Comparison of ENCODE assay signal across 16 cellular contexts in the genomic region with DNA sequence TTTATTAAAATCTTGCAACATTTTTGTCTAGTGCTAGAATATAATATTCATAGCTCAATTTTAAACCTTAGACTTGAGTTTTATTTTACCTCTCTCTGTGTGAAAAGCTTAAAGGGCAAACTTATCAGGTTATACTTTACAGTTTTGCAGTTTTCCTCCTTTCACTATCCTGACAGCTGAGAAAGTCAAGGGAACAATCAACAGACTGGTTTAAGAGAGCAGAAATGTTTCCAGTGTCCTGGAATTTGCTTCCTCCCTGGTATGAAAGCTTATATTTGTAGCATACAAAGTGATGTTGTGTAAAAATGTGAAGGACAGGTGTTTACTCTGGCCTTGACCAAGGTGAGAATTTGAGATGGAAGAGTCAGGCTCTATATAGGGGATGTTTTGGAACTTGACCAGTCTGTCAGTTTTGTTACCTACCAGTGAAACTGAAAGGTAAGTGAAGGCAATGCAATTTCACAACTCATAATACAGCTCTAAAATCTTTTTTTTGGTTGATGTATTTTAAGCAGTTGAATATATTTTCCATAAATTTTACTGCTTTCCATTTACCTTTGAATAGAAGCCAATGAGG.
"Had no signal": no experiment of that assay in that cellular context is flagged by ENCODE, and none has a peak within 500 bp of the region (broad histone marks: within the 10 kb centered on the region; RNA-seq: fewer than 3 reads in every experiment).

No MANE protein-coding gene starts in this region.

- H3K27me3 ChIP-seq: right atrium auricular region had no signal

- H3K4me2 ChIP-seq: smooth muscle cell had no signal

- H3K36me3 Mint-ChIP-seq: naive thymus-derived CD4-positive, alpha-beta T cell had no signal

- H3K27ac Mint-ChIP-seq: naive thymus-derived CD4-positive, alpha-beta T cell had no signal

- H3K4me1 ChIP-seq: right atrium auricular region had no signal

- DNase-seq: effector memory CD4-positive, alpha-beta T cell; left ventricle myocardium superior; mesenchymal stem cell; naive thymus-derived CD4-positive, alpha-beta T cell; posterior cingulate gyrus; stimulated activated CD4-positive, alpha-beta T cell treated with anti-CD3 and anti-CD28 coated beads, Interleukin-2, amount 100 ng/mL, for 48 hours; stimulated activated naive CD4-positive, alpha-beta T cell treated with Interleukin-2 at 50 U/mL for 16 hours; trophoblast cell had no signal

- H3K27ac ChIP-seq: neutrophil, right atrium auricular region had no signal

- FAIRE-seq: endometrium, frontal cortex, keratinocyte had no signal

- H3K36me3 ChIP-seq: neutrophil, right atrium auricular region had no signal

- H3K9me3 ChIP-seq: neutrophil, right atrium auricular region had no signal

- ATAC-seq: esophagus mucosa; left ventricle myocardium superior; naive thymus-derived CD4-positive, alpha-beta T cell had no signal

- H3K4me1 Mint-ChIP-seq: naive thymus-derived CD4-positive, alpha-beta T cell had no signal

- H3K4me3 Mint-ChIP-seq: naive thymus-derived CD4-positive, alpha-beta T cell had no signal

- H3K4me3 ChIP-seq: lung, right atrium auricular region, smooth muscle cell had no signal
